28 cellular contexts compared by ENCODE assay signal in the genomic region with DNA sequence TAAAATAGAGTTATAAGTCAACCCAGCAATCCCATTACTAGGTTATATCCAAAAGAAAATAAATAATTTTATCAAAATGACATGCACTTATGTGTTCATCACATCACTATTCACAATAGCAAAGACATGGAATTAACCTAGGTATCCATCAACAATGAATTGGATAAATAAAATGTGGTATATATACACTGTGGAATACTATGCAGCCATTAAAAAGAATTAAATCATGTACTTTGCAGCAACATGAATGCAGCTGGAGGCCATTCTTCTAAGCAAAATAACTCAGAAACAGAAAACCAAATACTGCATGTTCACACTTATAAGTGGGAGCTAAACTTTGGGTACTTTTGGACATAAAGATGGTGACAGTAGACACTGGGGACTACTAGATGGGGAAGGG.
"Had no signal": no experiment of that assay in that cellular context is flagged by ENCODE, and none has a peak within 500 bp of the region (broad histone marks: within the 10 kb centered on the region; RNA-seq: fewer than 3 reads in every experiment).

No MANE protein-coding gene starts in this region.

- DNase-seq: stimulated activated CD4-positive, alpha-beta T cell treated with anti-CD3 and anti-CD28 coated beads, Interleukin-2, amount 100 ng/mL, for 48 hours; stimulated activated CD4-positive, alpha-beta T cell treated with anti-CD3 and anti-CD28 coated beads, Interleukin-4, amount 100 ng/mL, for 1 hour; stimulated activated CD4-positive, alpha-beta T cell treated with anti-CD3 and anti-CD28 coated beads, Interleukin-4, amount 100 ng/mL, for 24 hours; stimulated activated CD4-positive, alpha-beta T cell treated with anti-CD3 and anti-CD28 coated beads, Interleukin-4, amount 100 ng/mL, for 4 hours; stimulated activated CD8-positive, alpha-beta memory T cell treated with anti-CD3 and anti-CD28 coated beads, Interleukin-4, amount 100 ng/mL, for 48 hours; stimulated activated naive B cell treated with anti-CD40 and anti-IgM and Interleukin-4, amounts not matched to agents 10 μg/mL and 1 μg/mL and 100 μg/mL, for 72 hours; stimulated activated naive CD4-positive, alpha-beta T cell; stimulated activated naive CD4-positive, alpha-beta T cell treated with Interleukin-2 at 50 U/mL for 16 hours; stimulated activated naive CD8-positive, alpha-beta T cell treated with anti-CD3 and anti-CD28 coated beads, Interleukin-15, amount 100 ng/mL, for 72 hours; stimulated activated naive CD8-positive, alpha-beta T cell treated with anti-CD3 and anti-CD28 coated beads, Interleukin-15, Interleukin-2, amounts not matched to agents 100 U/mL and 50 U/mL, for 24 hours; stomach; substantia nigra; testis; thyroid gland; tibial artery; transverse colon; trophoblast cell; upper lobe of left lung; upper lobe of right lung; uterus had no signal

- H3K27me3 Mint-ChIP-seq: stimulated activated memory B cell treated with anti-CD40 and anti-IgM and Interleukin-4, amounts not matched to agents 10 μg/mL and 1 μg/mL and 100 μg/mL, for 72 hours; stimulated activated naive B cell treated with anti-CD40 and anti-IgM and Interleukin-4, amounts not matched to agents 10 μg/mL and 1 μg/mL and 100 μg/mL, for 72 hours; stimulated activated naive CD8-positive, alpha-beta T cell treated with anti-CD3 and anti-CD28 coated beads, Interleukin-15, amount 100 ng/mL, for 72 hours; stimulated activated naive CD8-positive, alpha-beta T cell treated with anti-CD3 and anti-CD28 coated beads, Interleukin-15, Interleukin-2, amounts not matched to agents 100 ng/mL and 50 ng/mL, for 24 hours; type B pancreatic cell had no signal

- H3K36me3 Mint-ChIP-seq: stimulated activated effector memory CD8-positive, alpha-beta T cell treated with anti-CD3 and anti-CD28 coated beads, Interleukin-12 subunit alpha, Interleukin-12 subunit beta, amount 100 ng/mL, for 72 hours; stimulated activated memory B cell treated with anti-CD40 and anti-IgM and Interleukin-4, amounts not matched to agents 10 μg/mL and 1 μg/mL and 100 μg/mL, for 72 hours; stimulated activated naive B cell treated with anti-CD40 and anti-IgM and Interleukin-4, amounts not matched to agents 10 μg/mL and 1 μg/mL and 100 μg/mL, for 72 hours; type B pancreatic cell had no signal

- H3K4me1 Mint-ChIP-seq: stimulated activated effector memory CD8-positive, alpha-beta T cell treated with anti-CD3 and anti-CD28 coated beads, Interleukin-12 subunit alpha, Interleukin-12 subunit beta, amount 100 ng/mL, for 72 hours; stimulated activated memory B cell treated with anti-CD40 and anti-IgM and Interleukin-4, amounts not matched to agents 10 μg/mL and 1 μg/mL and 100 μg/mL, for 72 hours; stimulated activated naive B cell treated with anti-CD40 and anti-IgM and Interleukin-4, amounts not matched to agents 10 μg/mL and 1 μg/mL and 100 μg/mL, for 72 hours; stimulated activated naive CD8-positive, alpha-beta T cell treated with anti-CD3 and anti-CD28 coated beads, Interleukin-15, amount 100 ng/mL, for 72 hours had no signal

- H3K27me3 ChIP-seq: stomach, suprapubic skin, testis, thyroid gland, tibial artery, tibial nerve, transverse colon, upper lobe of left lung, upper lobe of right lung, uterus, vagina had no signal

- H3K9me3 ChIP-seq: stomach, suprapubic skin, testis, thoracic aorta, thyroid gland, tibial artery, tibial nerve, transverse colon, upper lobe of left lung, upper lobe of right lung, vagina had no signal

- H3K4me1 ChIP-seq: stomach, suprapubic skin, testis, thyroid gland, tibial artery, tibial nerve, transverse colon, upper lobe of left lung, upper lobe of right lung, uterus, vagina had no signal

- ATAC-seq: stimulated activated effector memory CD8-positive, alpha-beta T cell treated with anti-CD3 and anti-CD28 coated beads, Interleukin-12 subunit alpha, Interleukin-12 subunit beta, amount 100 ng/mL, for 72 hours; stimulated activated memory B cell treated with anti-CD40 and anti-IgM and Interleukin-4, amounts not matched to agents 10 μg/mL and 1 μg/mL and 100 μg/mL, for 72 hours; stimulated activated naive B cell treated with anti-CD40 and anti-IgM and Interleukin-4, amounts not matched to agents 10 μg/mL and 1 μg/mL and 100 μg/mL, for 72 hours; stimulated activated naive CD8-positive, alpha-beta T cell treated with anti-CD3 and anti-CD28 coated beads, Interleukin-15, amount 100 ng/mL, for 72 hours; stimulated activated naive CD8-positive, alpha-beta T cell treated with anti-CD3 and anti-CD28 coated beads, Interleukin-15, Interleukin-2, amounts not matched to agents 100 U/mL and 50 U/mL, for 24 hours; upper lobe of right lung had no signal

- H3K4me3 ChIP-seq: stomach, suprapubic skin, testis, thoracic aorta, thyroid gland, tibial artery, tibial nerve, transverse colon, upper lobe of left lung, upper lobe of right lung, uterus, vagina had no signal

- H3K27ac ChIP-seq: stomach, suprapubic skin, testis, thoracic aorta, thyroid gland, tibial artery, tibial nerve, transverse colon, upper lobe of left lung, upper lobe of right lung, uterus, vagina had no signal

- H3K36me3 ChIP-seq: stomach, suprapubic skin, thoracic aorta, thyroid gland, tibial artery, tibial nerve, transverse colon, upper lobe of left lung, upper lobe of right lung, uterus, vagina had no signal

- H3K27ac Mint-ChIP-seq: stimulated activated effector memory CD8-positive, alpha-beta T cell treated with anti-CD3 and anti-CD28 coated beads, Interleukin-12 subunit alpha, Interleukin-12 subunit beta, amount 100 ng/mL, for 72 hours; stimulated activated memory B cell treated with anti-CD40 and anti-IgM and Interleukin-4, amounts not matched to agents 10 μg/mL and 1 μg/mL and 100 μg/mL, for 72 hours; stimulated activated naive B cell treated with anti-CD40 and anti-IgM and Interleukin-4, amounts not matched to agents 10 μg/mL and 1 μg/mL and 100 μg/mL, for 72 hours; stimulated activated naive CD8-positive, alpha-beta T cell treated with anti-CD3 and anti-CD28 coated beads, Interleukin-15, amount 100 ng/mL, for 72 hours; stimulated activated naive CD8-positive, alpha-beta T cell treated with anti-CD3 and anti-CD28 coated beads, Interleukin-15, Interleukin-2, amounts not matched to agents 100 ng/mL and 50 ng/mL, for 24 hours; type B pancreatic cell had no signal

- H3K4me3 Mint-ChIP-seq: stimulated activated effector memory CD8-positive, alpha-beta T cell treated with anti-CD3 and anti-CD28 coated beads, Interleukin-12 subunit alpha, Interleukin-12 subunit beta, amount 100 ng/mL, for 72 hours; stimulated activated memory B cell treated with anti-CD40 and anti-IgM and Interleukin-4, amounts not matched to agents 10 μg/mL and 1 μg/mL and 100 μg/mL, for 72 hours; stimulated activated naive B cell treated with anti-CD40 and anti-IgM and Interleukin-4, amounts not matched to agents 10 μg/mL and 1 μg/mL and 100 μg/mL, for 72 hours; stimulated activated naive CD8-positive, alpha-beta T cell treated with anti-CD3 and anti-CD28 coated beads, Interleukin-15, amount 100 ng/mL, for 72 hours; stimulated activated naive CD8-positive, alpha-beta T cell treated with anti-CD3 and anti-CD28 coated beads, Interleukin-15, Interleukin-2, amounts not matched to agents 100 ng/mL and 50 ng/mL, for 24 hours; type B pancreatic cell had no signal

- H3K9me3 Mint-ChIP-seq: stimulated activated naive CD8-positive, alpha-beta T cell treated with anti-CD3 and anti-CD28 coated beads, Interleukin-15, Interleukin-2, amounts not matched to agents 100 ng/mL and 50 ng/mL, for 24 hours; type B pancreatic cell had no signal
